In genomic region chr1:160436975-160437374, GRCh38 we compare ENCODE assay signal across 1 cellular context.
TF ChIP-seq lines count a peak whose summit lies in the region.

No MANE protein-coding gene starts in this region.

TF ChIP-seq in K562, 482 proteins besides CTCF, POLR2A, EP300 and RAD21 (continued from another document):
- no peak for TF ChIP-seq HINFP (tag; conservative IDR thresholded peaks at IDR 0.05; ENCODE audit: low read depth)
- no peak for TF ChIP-seq NR0B1 (IDR thresholded peaks at IDR 0.05; ENCODE audit: partially characterized antibody)
- no peak for TF ChIP-seq ZNF561 (CRISPR knock-in tag; conservative IDR thresholded peaks at IDR 0.05)
- peak; percentile 57 for TF ChIP-seq CBFA2T3 (IDR thresholded peaks at IDR 0.05)
- no peak for TF ChIP-seq ARNT (IDR thresholded peaks at IDR 0.05)
- TF ChIP-seq TEAD4 (IDR thresholded peaks at IDR 0.05; ENCODE audit: low read length), result peak; percentile 47; the same call in 1 of the 2 replicates
- TF ChIP-seq TEAD4 (CRISPR knock-in tag; IDR thresholded peaks at IDR 0.05; ENCODE audit: borderline replicate concordance), result no peak
- peak; percentile 62 for TF ChIP-seq TCF3 (CRISPR knock-in tag; IDR thresholded peaks at IDR 0.05)
- no peak for TF ChIP-seq KDM5B (IDR thresholded peaks at IDR 0.05; ENCODE audit: insufficient replicate concordance, low read depth, low read length)
- no peak for TF ChIP-seq ILK (tag; IDR thresholded peaks at IDR 0.05; ENCODE audit: borderline replicate concordance, low read depth)
